Comparison of ENCODE assay signal across 1 cellular context in the genomic region with DNA sequence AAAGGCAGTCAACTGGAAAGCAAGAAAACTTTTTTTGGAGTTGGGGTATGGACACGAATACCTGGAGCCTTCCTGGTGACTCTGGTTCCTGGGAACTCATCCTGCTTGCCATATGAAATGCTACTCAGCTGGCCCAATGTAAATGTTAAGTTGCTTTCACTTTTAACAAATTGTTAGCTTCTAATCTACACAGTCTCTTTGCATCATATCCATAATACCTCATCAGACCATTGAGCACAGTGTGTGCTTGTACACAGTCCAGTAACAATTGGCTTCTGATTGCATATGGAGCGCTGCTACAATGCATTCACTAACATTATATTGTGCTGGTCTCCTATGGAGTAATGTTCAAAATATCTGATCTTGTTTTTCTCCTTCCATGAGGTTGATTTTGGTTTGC.
TF ChIP-seq lines count a peak whose summit lies in the region.

No MANE protein-coding gene starts in this region.

TF ChIP-seq in IMR-90, 13 proteins besides CTCF, POLR2A, EP300 and RAD21:
- TF ChIP-seq CHD1 (IDR thresholded peaks at IDR 0.05; ENCODE audit: low read depth, low read length), result no peak
- no peak for TF ChIP-seq FOS (IDR thresholded peaks at IDR 0.05; ENCODE audit: low read depth, low read length)
- TF ChIP-seq, protein P1, sequence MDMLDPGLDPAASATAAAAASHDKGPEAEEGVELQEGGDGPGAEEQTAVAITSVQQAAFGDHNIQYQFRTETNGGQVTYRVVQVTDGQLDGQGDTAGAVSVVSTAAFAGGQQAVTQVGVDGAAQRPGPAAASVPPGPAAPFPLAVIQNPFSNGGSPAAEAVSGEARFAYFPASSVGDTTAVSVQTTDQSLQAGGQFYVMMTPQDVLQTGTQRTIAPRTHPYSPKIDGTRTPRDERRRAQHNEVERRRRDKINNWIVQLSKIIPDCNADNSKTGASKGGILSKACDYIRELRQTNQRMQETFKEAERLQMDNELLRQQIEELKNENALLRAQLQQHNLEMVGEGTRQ (IDR thresholded peaks at IDR 0.05; ENCODE audit: low read depth, low read length), result no peak
- no peak for TF ChIP-seq MAZ (IDR thresholded peaks at IDR 0.05; ENCODE audit: borderline replicate concordance, low read depth, low read length)
- TF ChIP-seq NFE2L2 (IDR thresholded peaks at IDR 0.05; ENCODE audit: low read depth, low read length), result no peak
- TF ChIP-seq MAFK (IDR thresholded peaks at IDR 0.05; ENCODE audit: low read depth, low read length), result no peak
- no peak for TF ChIP-seq RCOR1 (IDR thresholded peaks at IDR 0.05; ENCODE audit: insufficient replicate concordance, low read length)
- TF ChIP-seq CEBPB (IDR thresholded peaks at IDR 0.05; ENCODE audit: low read depth, low read length), result no peak
- TF ChIP-seq BHLHE40 (IDR thresholded peaks at IDR 0.05; ENCODE audit: low read depth, low read length), result no peak
- TF ChIP-seq, protein P2, sequence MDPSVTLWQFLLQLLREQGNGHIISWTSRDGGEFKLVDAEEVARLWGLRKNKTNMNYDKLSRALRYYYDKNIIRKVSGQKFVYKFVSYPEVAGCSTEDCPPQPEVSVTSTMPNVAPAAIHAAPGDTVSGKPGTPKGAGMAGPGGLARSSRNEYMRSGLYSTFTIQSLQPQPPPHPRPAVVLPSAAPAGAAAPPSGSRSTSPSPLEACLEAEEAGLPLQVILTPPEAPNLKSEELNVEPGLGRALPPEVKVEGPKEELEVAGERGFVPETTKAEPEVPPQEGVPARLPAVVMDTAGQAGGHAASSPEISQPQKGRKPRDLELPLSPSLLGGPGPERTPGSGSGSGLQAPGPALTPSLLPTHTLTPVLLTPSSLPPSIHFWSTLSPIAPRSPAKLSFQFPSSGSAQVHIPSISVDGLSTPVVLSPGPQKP (IDR thresholded peaks at IDR 0.05; ENCODE audit: borderline replicate concordance, low read depth, low read length), result no peak
- no peak for TF ChIP-seq MXI1 (IDR thresholded peaks at IDR 0.05; ENCODE audit: borderline replicate concordance, low read depth, low read length)
- TF ChIP-seq RFX5 (IDR thresholded peaks at IDR 0.05; ENCODE audit: low read depth, low read length), result no peak
- TF ChIP-seq SMC3 (IDR thresholded peaks at IDR 0.05; ENCODE audit: low read depth, low read length), result no peak
